Comparison of ENCODE assay signal across 1 cellular context in genomic region chr7:134140889-134141867, GRCh38.
A peak's percentile ranks its signal among the peaks of the same experiment; 100 is the strongest.
TF ChIP-seq lines count a peak whose summit lies in the region.

No MANE protein-coding gene starts in this region.

TF ChIP-seq in SK-N-SH, 30 proteins besides CTCF, POLR2A, EP300 and RAD21 (continued from another document):
- TF ChIP-seq USF1 (IDR thresholded peaks at IDR 0.05; ENCODE audit: borderline replicate concordance, low read depth) (no peak), SIN3A (IDR thresholded peaks at IDR 0.05; ENCODE audit: borderline replicate concordance, low read depth, low read length) (0 out of 2 replicates have a peak, but pooled peaks have one; percentile 27), GABPA (IDR thresholded peaks at IDR 0.05; ENCODE audit: low read depth) (no peak), IRF3 (IDR thresholded peaks at IDR 0.05; ENCODE audit: low read depth, low read length) (no peak), TCF12 (IDR thresholded peaks at IDR 0.05) (no peak), ELF1 (IDR thresholded peaks at IDR 0.05) (no peak), YY1 (IDR thresholded peaks at IDR 0.05; ENCODE audit: low read depth) (no peak), NFIC (IDR thresholded peaks at IDR 0.05; ENCODE audit: borderline replicate concordance) (no peak), MEF2A (IDR thresholded peaks at IDR 0.05; ENCODE audit: borderline replicate concordance, low read depth) (no peak), GATA2 (CRISPR knock-in tag; IDR thresholded peaks at IDR 0.05) (peak; percentile 42; the same call in 1 of the 2 replicates), MAX (IDR thresholded peaks at IDR 0.05; ENCODE audit: low read depth) (peak; percentile 79; the same call in 1 of the 2 replicates), USF2 (IDR thresholded peaks at IDR 0.05; ENCODE audit: borderline replicate concordance, low read depth, low read length) (no peak), MXI1 (IDR thresholded peaks at IDR 0.05; ENCODE audit: low read depth, low read length) (no peak; the same call in 1 of the 2 replicates)
